1 cellular context compared by ENCODE assay signal in genomic region chr21:43611598-43612369, GRCh38.
TF ChIP-seq lines count a peak whose summit lies in the region.

No MANE protein-coding gene starts in this region.

TF ChIP-seq in HepG2, 621 proteins besides CTCF, POLR2A, EP300 and RAD21 (continued from another document):
- TF ChIP-seq THRA (CRISPR knock-in tag; IDR thresholded peaks at IDR 0.05; ENCODE audit: borderline replicate concordance) = peak; percentile 40; the same call in 1 of the 2 replicates
- TF ChIP-seq KAT8 (CRISPR knock-in tag; IDR thresholded peaks at IDR 0.05) = peak; percentile 20; the same call in 1 of the 2 replicates
- no peak for TF ChIP-seq DMAP1 (CRISPR knock-in tag; IDR thresholded peaks at IDR 0.05)
- 0 out of 2 replicates have a peak, but pooled peaks have one; percentile 37 for TF ChIP-seq ZNF646 (CRISPR knock-in tag; IDR thresholded peaks at IDR 0.05)
- no peak for TF ChIP-seq SOX13 (IDR thresholded peaks at IDR 0.05)
- peak in 1 of 2 experiments; percentile 28; a peak in 1 of 4 replicates for TF ChIP-seq SOX13 (CRISPR knock-in tag; conservative IDR thresholded peaks at IDR 0.05 in 1 of 2, IDR thresholded peaks at IDR 0.05 in 1 of 2)
- TF ChIP-seq TFE3 (CRISPR knock-in tag; IDR thresholded peaks at IDR 0.05) = 0 out of 2 replicates have a peak, but pooled peaks have one; percentile 27
- TF ChIP-seq FOXK1 (CRISPR knock-in tag; IDR thresholded peaks at IDR 0.05; ENCODE audit: borderline replicate concordance, low read depth) = peak; percentile 32; the same call in 1 of the 2 replicates
- 0 out of 2 replicates have a peak, but pooled peaks have one; percentile 23 for TF ChIP-seq ELF3 (CRISPR knock-in tag; IDR thresholded peaks at IDR 0.05)
- 0 out of 2 replicates have a peak, but pooled peaks have one; percentile 21 for TF ChIP-seq POGK (CRISPR knock-in tag; conservative IDR thresholded peaks at IDR 0.05)
- no peak for TF ChIP-seq ZNF784 (CRISPR knock-in tag; IDR thresholded peaks at IDR 0.05; ENCODE audit: borderline replicate concordance)
- TF ChIP-seq FOSL2 (CRISPR knock-in tag; IDR thresholded peaks at IDR 0.05) = peak; percentile 42; the same call in 1 of the 2 replicates
- peak; percentile 56; the same call in 1 of the 2 replicates for TF ChIP-seq KMT2A (CRISPR knock-in tag; IDR thresholded peaks at IDR 0.05)
- peak; percentile 48; the same call in 1 of the 2 replicates for TF ChIP-seq RXRB (CRISPR knock-in tag; IDR thresholded peaks at IDR 0.05; ENCODE audit: borderline replicate concordance)
- TF ChIP-seq IRF2 (CRISPR knock-in tag; IDR thresholded peaks at IDR 0.05) = peak; percentile 66; the same call in 1 of the 2 replicates
- no peak for TF ChIP-seq FUBP1 (CRISPR knock-in tag; IDR thresholded peaks at IDR 0.05; ENCODE audit: borderline replicate concordance)
- TF ChIP-seq ARID5B (CRISPR knock-in tag; IDR thresholded peaks at IDR 0.05) = peak; percentile 42; the same call in 1 of the 2 replicates
- TF ChIP-seq GABPA (IDR thresholded peaks at IDR 0.05; ENCODE audit: low read depth, low read length) = no peak
- TF ChIP-seq GABPA (CRISPR knock-in tag; IDR thresholded peaks at IDR 0.05; ENCODE audit: low read depth) = no peak
- TF ChIP-seq SALL1 (CRISPR knock-in tag; IDR thresholded peaks at IDR 0.05) = peak; percentile 62
